In the genomic region with DNA sequence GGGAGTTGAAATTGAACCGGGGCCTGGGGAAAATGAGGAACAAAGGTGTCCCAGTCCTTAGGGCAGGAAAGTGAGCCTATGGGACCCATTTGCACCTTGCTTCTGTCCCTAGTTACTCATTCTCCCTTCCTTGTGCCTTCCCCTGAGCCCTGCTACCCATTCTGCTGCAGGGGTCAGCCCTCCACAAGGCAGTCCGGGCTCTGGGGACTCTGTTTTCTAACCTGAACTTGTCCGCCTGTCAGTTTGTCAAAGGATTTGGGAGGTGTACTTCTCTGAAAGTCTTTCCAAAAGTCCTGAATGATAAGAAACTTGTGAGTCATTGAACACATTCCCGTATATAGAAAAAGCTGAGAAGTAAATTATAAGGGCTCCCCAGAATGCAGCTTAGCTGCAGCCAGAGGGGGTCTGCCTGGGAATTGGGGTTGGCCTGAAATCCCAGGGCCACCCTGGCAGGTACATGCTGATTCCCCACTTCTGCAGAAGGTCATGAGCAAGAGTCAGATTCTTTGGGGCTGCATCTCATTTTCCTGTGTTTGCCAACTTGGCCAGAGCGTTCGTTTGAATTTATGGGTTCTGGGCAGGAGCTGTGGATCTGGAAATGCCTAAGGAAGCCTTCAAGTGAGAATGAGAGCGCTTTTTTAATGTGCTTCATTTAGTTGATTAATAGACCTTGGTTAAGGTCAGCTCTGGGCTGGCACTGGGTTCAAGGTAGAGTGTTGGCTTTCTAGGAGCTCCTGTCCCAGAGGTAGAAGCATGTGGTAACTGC, we compare ENCODE assay signal across 10 cellular contexts. TPM values are rescaled to one million over a fixed set of nuclear protein-coding genes. Genes with fewer than 3 reads are reported as not detected.
DNase-seq lines count a peak whose midpoint lies in the region; ATAC-seq and TF ChIP-seq lines count a peak whose summit lies in the region.
"Had no signal": no experiment of that assay in that cellular context is flagged by ENCODE, and none has a peak within 500 bp of the region (broad histone marks: within the 10 kb centered on the region; RNA-seq: fewer than 3 reads in every experiment).

No MANE protein-coding gene starts in this region.

- no peaks in the 10 kb centered on the region for H3K9me3 ChIP-seq in right cardiac atrium (ENCODE audit: control insufficient read depth, low read length)
- no peaks in the 10 kb centered on the region for H3K9me3 ChIP-seq in left lung
- H3K9me3 ChIP-seq in upper lobe of left lung, result no peaks in the 10 kb centered on the region
- H3K9me3 ChIP-seq in BE2C, result no peaks in the 10 kb centered on the region

- no peaks in the 10 kb centered on the region for H3K27me3 ChIP-seq in right cardiac atrium (ENCODE audit: control insufficient read depth, insufficient read depth)
- H3K27me3 ChIP-seq in left lung, result no peaks in the 10 kb centered on the region
- no peaks in the 10 kb centered on the region for H3K27me3 ChIP-seq in upper lobe of left lung
- no peaks in the 10 kb centered on the region for H3K27me3 ChIP-seq in BE2C

- no peak for ATAC-seq in right cardiac atrium
- ATAC-seq in Right ventricle myocardium inferior, result no peak
- no peak for ATAC-seq in left lung
- no peak for ATAC-seq in upper lobe of left lung (ENCODE audit: low FRiP score in 2 of 2)
- ATAC-seq in GM18511 (IDR thresholded peaks at IDR 0.05; ENCODE audit: unreplicated experiment), result no peak

- WGBS in right cardiac atrium, result 49% methylated on average over 7 of the region's 7 CpGs
- 60 to 62% methylated on average over 7 of the region's 7 CpGs for WGBS in upper lobe of left lung, 2 donors

- DNase-seq in right cardiac atrium (peak in 1 of 3 donors; percentile 29), Right ventricle myocardium inferior (ENCODE audit: missing footprints) (no peak), left lung (no peak), upper lobe of left lung (no peak), BE2C (no peak), cortex of kidney (lab: John Stamatoyannopoulos, UW) (no peak)
- no peak for DNase-seq in activated naive CD8-positive, alpha-beta T cell treated with anti-CD3 and anti-CD28 coated beads for 36 hours
- DNase-seq: EL, NCI-H526 treated with DMSO at 0.1 percent for 48 hours had no signal

- H3K36me3 Mint-ChIP-seq in activated naive CD8-positive, alpha-beta T cell treated with anti-CD3 and anti-CD28 coated beads for 36 hours, result peaks cover 34% of the 10 kb centered on the region

- H3K27me3 Mint-ChIP-seq in activated naive CD8-positive, alpha-beta T cell treated with anti-CD3 and anti-CD28 coated beads for 36 hours, result no peaks in the 10 kb centered on the region

- H3K27ac ChIP-seq in right cardiac atrium (ENCODE audit: low read length) (peak overlapping the region; percentile 35), left lung (peak overlapping the region in 1 of 2 donors; percentile 97), upper lobe of left lung (peak overlapping the region; percentile 26 to 97 (median 95))

- peak overlapping the region; percentile 91 for H3K4me3 Mint-ChIP-seq in activated naive CD8-positive, alpha-beta T cell treated with anti-CD3 and anti-CD28 coated beads for 36 hours

- TF ChIP-seq POLR2A in upper lobe of left lung (IDR thresholded peaks at IDR 0.05), result no peak

- peaks cover 55% of the 10 kb centered on the region for H3K4me1 Mint-ChIP-seq in activated naive CD8-positive, alpha-beta T cell treated with anti-CD3 and anti-CD28 coated beads for 36 hours

- H3K27ac Mint-ChIP-seq in activated naive CD8-positive, alpha-beta T cell treated with anti-CD3 and anti-CD28 coated beads for 36 hours, result peak overlapping the region; percentile 26

- H3K36me3 ChIP-seq in left lung, result peaks cover 0 to 14% of the 10 kb centered on the region in 2 donors
- peaks cover 0 to 8% (median 4%) of the 10 kb centered on the region in 4 donors for H3K36me3 ChIP-seq in upper lobe of left lung
- no peaks in the 10 kb centered on the region; the same call in 1 of the 2 replicates for H3K36me3 ChIP-seq in BE2C

- TF ChIP-seq CTCF in left lung (IDR thresholded peaks at IDR 0.05), result no peak
- TF ChIP-seq CTCF in upper lobe of left lung (IDR thresholded peaks at IDR 0.05), result no peak
- TF ChIP-seq CTCF in BE2C (IDR thresholded peaks at IDR 0.05; ENCODE audit: low read depth, low read length), result no peak

- no peaks in the 10 kb centered on the region for H3K9me3 Mint-ChIP-seq in activated naive CD8-positive, alpha-beta T cell treated with anti-CD3 and anti-CD28 coated beads for 36 hours

- H3K4me3 ChIP-seq in right cardiac atrium (ENCODE audit: low read length) (peak overlapping the region; percentile 78), left lung (peak overlapping the region; percentile 80 to 90), upper lobe of left lung (peak overlapping the region in 3 of 4 donors; percentile 83 to 90 (median 86)), BE2C (ENCODE audit: low read depth, low read length) (no peak overlapping the region)

- TF ChIP-seq EP300 in upper lobe of left lung (IDR thresholded peaks at IDR 0.05), result no peak

- intact Hi-C loops in right cardiac atrium (cut with DNase I) (loop anchor here in 3 of 4 donors (10.0 kb wide), 2 partner anchors 49 to 59 kb away; no protein-coding TSS in a partner anchor), Right ventricle myocardium inferior (cut with DNase I) (loop anchor here (10.0 kb wide), 1 partner anchor 141 kb away; no protein-coding TSS in a partner anchor), left lung (cut with DNase I) (no loop called here)

- H3K4me1 ChIP-seq in right cardiac atrium (ENCODE audit: control insufficient read depth, insufficient read depth, low read length) (peaks cover 13% of the 10 kb centered on the region), left lung (peaks cover 32 to 86% of the 10 kb centered on the region in 2 donors), upper lobe of left lung (peaks cover 47 to 62% (median 52%) of the 10 kb centered on the region in 4 donors), BE2C (no peaks in the 10 kb centered on the region)

RNA-seq across cellular contexts. Expression of a gene that starts 2.9 kb away (rescaled TPM):
- 100 to 1,000 TPM in 1 of 4 donors, 10 to 100 TPM in 3; 21.3 to 106 (median 38.4) TPM for total RNA-seq in right cardiac atrium
- polyA plus RNA-seq in right cardiac atrium, result 23.7 TPM
- 14.3 TPM for total RNA-seq in Right ventricle myocardium inferior
- total RNA-seq in activated naive CD8-positive, alpha-beta T cell treated with anti-CD3 and anti-CD28 coated beads for 36 hours, result 10 to 100 TPM; 38.6 to 38.7 TPM
- total RNA-seq in left lung, result 100 to 1,000 TPM in 1 of 2 donors, 10 to 100 TPM in 1; 32.2 to 134 TPM
- total RNA-seq in upper lobe of left lung, result 100 to 1,000 TPM in 2 of 6 donors, 10 to 100 TPM in 4; 60.6 to 154 (median 92.8) TPM
- polyA plus RNA-seq in BE2C (2012; ENCODE audit: insufficient read depth, insufficient read length, low read depth), result 12.8 TPM

Comparison
In these comparisons a context has a peak if more than half of its experiments do, and no peak if none do; other contexts are left out.
1. intact Hi-C loops: an anchor here in right cardiac atrium (10.0 kb wide) and Right ventricle myocardium inferior (10.0 kb wide); none called in left lung.